ENCODE assay signal across 19 cellular contexts in the genomic region with DNA sequence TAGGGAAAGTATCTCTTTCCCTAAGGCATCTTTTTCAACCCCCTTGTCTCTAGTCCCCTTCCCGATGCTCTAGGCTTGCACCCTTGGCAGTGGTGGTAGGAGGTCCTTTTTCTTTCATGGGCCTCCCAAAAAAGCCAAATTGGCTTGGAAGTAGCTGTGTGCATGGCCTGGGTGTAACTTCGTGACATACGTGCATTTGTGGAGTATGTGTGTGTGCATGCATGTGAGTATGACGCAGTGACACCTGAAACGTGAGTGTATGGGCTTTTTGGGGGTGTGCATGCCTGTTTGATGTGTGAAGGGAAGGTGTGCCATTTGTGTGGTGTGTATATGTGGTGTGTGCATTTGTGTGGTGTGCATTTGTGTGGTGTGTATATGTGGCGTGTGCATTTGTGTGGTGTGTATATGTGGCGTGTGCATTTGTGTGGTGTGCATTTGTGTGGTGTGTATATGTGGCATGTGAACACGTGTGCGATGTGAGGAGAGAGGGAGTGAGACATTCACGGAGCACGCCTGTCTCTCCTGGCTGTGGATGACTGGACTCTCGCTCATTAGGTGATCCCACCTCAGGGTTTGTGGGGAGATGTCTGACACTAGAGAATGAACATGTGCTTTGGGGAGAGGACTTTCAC. TPM values are rescaled to one million over a fixed set of nuclear protein-coding genes. Genes with fewer than 3 reads are reported as not detected.
DNase-seq lines count a peak whose midpoint lies in the region; ATAC-seq, FAIRE-seq and TF ChIP-seq lines count a peak whose summit lies in the region.
"Had no signal": no experiment of that assay in that cellular context is flagged by ENCODE, and none has a peak within 500 bp of the region (broad histone marks: within the 10 kb centered on the region; RNA-seq: fewer than 3 reads in every experiment).

No MANE protein-coding gene starts in this region.

- H3K27ac ChIP-seq in SK-N-MC (peak overlapping the region; percentile 96), rectal smooth muscle tissue (ENCODE audit: low read depth, low read length) (peak overlapping the region; percentile 51), aorta (ENCODE audit: low read depth in 1 of 2, low read length in 2 of 2) (no peak overlapping the region)
- H3K27ac ChIP-seq: neutrophil had no signal

- peaks cover 28% of the 10 kb centered on the region for H3K36me3 ChIP-seq in SK-N-MC (ENCODE audit: insufficient read depth, low read length)
- H3K36me3 ChIP-seq in rectal smooth muscle tissue (ENCODE audit: control insufficient read depth, insufficient read depth, low read length) = peaks cover 20% of the 10 kb centered on the region
- no peaks in the 10 kb centered on the region for H3K36me3 ChIP-seq in aorta (ENCODE audit: control insufficient read depth in 1 of 2, insufficient read depth in 2 of 2, low read length in 1 of 2)
- H3K36me3 ChIP-seq: neutrophil had no signal

- DNase-seq in GM12891 (ENCODE audit: insufficient read length, low spot score) (no peak), SK-N-MC (ENCODE audit: low read depth, low spot score) (no peak), fibroblast of gingiva (ENCODE audit: low read depth) (peak; percentile 45), aorta (no peak)
- DNase-seq in stimulated activated naive CD8-positive, alpha-beta T cell treated with anti-CD3 and anti-CD28 coated beads, Interleukin-15, Interleukin-2, amounts not matched to agents 100 U/mL and 50 U/mL, for 24 hours = no peak
- DNase-seq: activated naive CD4-positive, alpha-beta T cell treated with Interleukin-2 at 50 U/mL for 16 hours; activated T-cell treated with anti-CD3 and anti-CD28 coated beads for 4 hours; GDM1; NCI-H1092; NCI-H748 treated with DMSO at 0.1 percent for 48 hours had no signal

- H3K4me3 ChIP-seq in SK-N-MC (peak overlapping the region; percentile 71), rectal smooth muscle tissue (ENCODE audit: low read length) (no peak overlapping the region), aorta (ENCODE audit: low read length in 2 of 2) (no peak overlapping the region)
- H3K4me3 ChIP-seq: body of pancreas had no signal

- intact Hi-C loops in aorta (cut with DNase I) = no loop called here

- no peak for ATAC-seq in GM21423 (IDR thresholded peaks at IDR 0.05; ENCODE audit: unreplicated experiment)
- no peak for ATAC-seq in esophagus mucosa
- ATAC-seq in aorta (ENCODE audit: low FRiP score) = no peak
- no peak for ATAC-seq in stimulated activated naive CD8-positive, alpha-beta T cell treated with anti-CD3 and anti-CD28 coated beads, Interleukin-15, Interleukin-2, amounts not matched to agents 100 U/mL and 50 U/mL, for 24 hours

- H3K9me3 ChIP-seq in SK-N-MC (ENCODE audit: low read depth, low read length) (no peaks in the 10 kb centered on the region), aorta (ENCODE audit: control insufficient read depth, low read length) (no peaks in the 10 kb centered on the region)
- H3K9me3 ChIP-seq: body of pancreas, neutrophil had no signal

- WGBS in aorta, 2 donors = 87 to 88% methylated on average over 12 of the region's 12 CpGs

- H3K27me3 ChIP-seq in rectal smooth muscle tissue (ENCODE audit: control insufficient read depth, insufficient read depth, low read length) (no peaks in the 10 kb centered on the region), aorta (ENCODE audit: control insufficient read depth in 1 of 2, insufficient read depth in 2 of 2, low read length in 1 of 2) (no peaks in the 10 kb centered on the region)
- H3K27me3 ChIP-seq: body of pancreas had no signal

- peaks cover 72% of the 10 kb centered on the region for H3K4me1 ChIP-seq in rectal smooth muscle tissue (ENCODE audit: control insufficient read depth, insufficient read depth, low read length)
- H3K4me1 ChIP-seq in aorta (ENCODE audit: control insufficient read depth in 1 of 2, insufficient read depth in 2 of 2, low read length in 2 of 2) = no peaks in the 10 kb centered on the region

- TF ChIP-seq POLR2A in GM12891 (IDR thresholded peaks at IDR 0.05; ENCODE audit: low read depth, low read length) = no peak

- FAIRE-seq in GM12891 (lab: Jason Lieb, UNC) = peak; percentile 77
- FAIRE-seq: GM12892 had no signal

- H3K9ac ChIP-seq in SK-N-MC (ENCODE audit: insufficient read length) (peak overlapping the region; percentile 37), rectal smooth muscle tissue (ENCODE audit: low read length) (no peak overlapping the region)

TF ChIP-seq in GM12891, 5 proteins besides CTCF, POLR2A, EP300 and RAD21:
- TF ChIP-seq PAX5 (IDR thresholded peaks at IDR 0.05; ENCODE audit: insufficient read depth, low read length, severe bottlenecking) (no peak), TAF1 (IDR thresholded peaks at IDR 0.05; ENCODE audit: low read depth, low read length) (no peak), SPI1 (IDR thresholded peaks at IDR 0.05; ENCODE audit: low read depth, low read length) (no peak), POU2F2 (IDR thresholded peaks at IDR 0.05; ENCODE audit: low read depth, low read length) (no peak), POLR2AphosphoS5 (IDR thresholded peaks at IDR 0.05; ENCODE audit: low read depth, low read length) (no peak)

RNA-seq across cellular contexts. Expression of gene IGFBP4, which starts 15.7 kb away (rescaled TPM):
- polyA plus RNA-seq in GM12891 (2012; ENCODE audit: low read depth, missing spikeins) = 5.1 TPM
- total RNA-seq in esophagus mucosa = 72.1 TPM
- total RNA-seq in aorta = 1,000 to 10,000 TPM in 1 of 2 donors, 100 to 1,000 TPM in 1; 799 to 1,001 TPM
- 100 to 1,000 TPM in 1 of 2 donors, 10 to 100 TPM in 1; 99.2 to 457 TPM for polyA plus RNA-seq in aorta

RNA-seq across cellular contexts. Expression of gene TOP2A, which starts 41.3 kb away (rescaled TPM):
- 65.4 TPM for polyA plus RNA-seq in GM12891 (2012; ENCODE audit: low read depth, missing spikeins)
- total RNA-seq in esophagus mucosa = 56.1 TPM
- 1 to 10 TPM; 1.8 to 4.4 TPM for total RNA-seq in aorta
- 1 to 10 TPM in 1 of 2 donors, under 1 TPM in 1; 0.25 to 2.1 TPM for polyA plus RNA-seq in aorta

RNA-seq across cellular contexts. Expression of gene TNS4, which starts 42.5 kb away (rescaled TPM):
- polyA plus RNA-seq in GM12891 (2012; ENCODE audit: low read depth, missing spikeins) = 0.22 TPM
- 52.1 TPM for total RNA-seq in esophagus mucosa
- under 1 TPM in 1 of 2 donors, not detected in 1; 0.39 TPM for total RNA-seq in aorta
- polyA plus RNA-seq in aorta = under 1 TPM in 1 of 2 donors, not detected in 1; 0.05 TPM
- total RNA-seq: body of pancreas, dermis microvascular lymphatic vessel endothelial cell, kidney epithelial cell, subcutaneous adipose tissue had no signal

Comparison
In these comparisons a context has a peak if more than half of its experiments do, and no peak if none do; other contexts are left out.
1. H3K27ac ChIP-seq: peak in SK-N-MC (single experiment) and rectal smooth muscle tissue (single experiment); none in aorta (0 of 2).
2. RNA of gene IGFBP4, which starts 15.7 kb away (total RNA-seq): 799 to 1,001 TPM in aorta; 72.1 TPM in esophagus mucosa (single experiment); every median in the first group is over 10 times any median in the second.
3. RNA of gene TOP2A, which starts 41.3 kb away (total RNA-seq): 56.1 TPM in esophagus mucosa (single experiment); 1.8 to 4.4 TPM in aorta; every median in the first group is over 10 times any median in the second.
4. RNA of gene TNS4, which starts 42.5 kb away (total RNA-seq): 52.1 TPM in esophagus mucosa (single experiment); 0.39 TPM in aorta; every median in the first group is over 10 times any median in the second.